ENCODE assay signal across 15 cellular contexts in genomic region chr15:42228036-42228435, GRCh38. TPM values are rescaled to one million over a fixed set of nuclear protein-coding genes. Genes with fewer than 3 reads are reported as not detected.
DNase-seq lines count a peak whose midpoint lies in the region; ATAC-seq and TF ChIP-seq lines count a peak whose summit lies in the region.
"Had no signal": no experiment of that assay in that cellular context is flagged by ENCODE, and none has a peak within 500 bp of the region (broad histone marks: within the 10 kb centered on the region; RNA-seq: fewer than 3 reads in every experiment).

No MANE protein-coding gene starts in this region.

- H3K27me3 Mint-ChIP-seq in activated T-cell treated with anti-CD3 and anti-CD28 coated beads, Interleukin-2, amount 50 U/mL, for 24 hours: no peaks in the 10 kb centered on the region
- no peaks in the 10 kb centered on the region for H3K27me3 Mint-ChIP-seq in activated T-cell treated with anti-CD3 and anti-CD28 coated beads, Interleukin-2, amount 50 U/mL, for 72 hours (ENCODE audit: low read depth)
- no peaks in the 10 kb centered on the region for H3K27me3 Mint-ChIP-seq in chondrocyte (ENCODE audit: low read depth)

- H3K27ac Mint-ChIP-seq in activated T-cell treated with anti-CD3 and anti-CD28 coated beads, Interleukin-2, amount 50 U/mL, for 24 hours: peak overlapping the region; percentile 12
- no peak overlapping the region for H3K27ac Mint-ChIP-seq in activated T-cell treated with anti-CD3 and anti-CD28 coated beads, Interleukin-2, amount 50 U/mL, for 72 hours
- H3K27ac Mint-ChIP-seq in chondrocyte (ENCODE audit: unreplicated experiment): no peak overlapping the region
- H3K27ac Mint-ChIP-seq: CD14-positive monocyte; CD8-positive, alpha-beta T cell had no signal

- no peak for TF ChIP-seq CTCF in chondrocyte (IDR thresholded peaks at IDR 0.05)
- no peak for TF ChIP-seq CTCF in adrenal gland (IDR thresholded peaks at IDR 0.05)

- H3K36me3 Mint-ChIP-seq in activated T-cell treated with anti-CD3 and anti-CD28 coated beads, Interleukin-2, amount 50 U/mL, for 24 hours (ENCODE audit: low read depth): peaks cover 95% of the 10 kb centered on the region
- H3K36me3 Mint-ChIP-seq in activated T-cell treated with anti-CD3 and anti-CD28 coated beads, Interleukin-2, amount 50 U/mL, for 72 hours (ENCODE audit: insufficient read depth in 2 of 2): peaks cover 3 to 11% of the 10 kb centered on the region in 2 donors
- peaks cover 27% of the 10 kb centered on the region for H3K36me3 Mint-ChIP-seq in chondrocyte (ENCODE audit: low read depth)

- no peak overlapping the region for H3K4me3 ChIP-seq in adrenal gland
- H3K4me3 ChIP-seq: HAP-1 had no signal

- H3K27me3 ChIP-seq in adrenal gland: no peaks in the 10 kb centered on the region

- no peak overlapping the region for H3K4me3 Mint-ChIP-seq in activated T-cell treated with anti-CD3 and anti-CD28 coated beads, Interleukin-2, amount 50 U/mL, for 24 hours
- H3K4me3 Mint-ChIP-seq in activated T-cell treated with anti-CD3 and anti-CD28 coated beads, Interleukin-2, amount 50 U/mL, for 72 hours: no peak overlapping the region
- H3K4me3 Mint-ChIP-seq in chondrocyte (ENCODE audit: unreplicated experiment): no peak overlapping the region
- H3K4me3 Mint-ChIP-seq: CD14-positive monocyte; CD8-positive, alpha-beta T cell had no signal

- no peak for DNase-seq in activated T-cell treated with anti-CD3 and anti-CD28 coated beads, Interleukin-2, amount 50 U/mL, for 24 hours
- DNase-seq in activated T-cell treated with anti-CD3 and anti-CD28 coated beads, Interleukin-2, amount 50 U/mL, for 72 hours: no peak
- DNase-seq in NCI-H526 treated with DMSO at 0.1 percent for 48 hours (lab: John Stamatoyannopoulos, UW): peak; percentile 88
- DNase-seq in left colon: no peak
- no peak for DNase-seq in chondrocyte (ENCODE audit: low spot score)
- DNase-seq in adrenal gland: no peak
- DNase-seq in NCI-H2227 treated with DMSO at 0.1 percent for 48 hours (lab: John Stamatoyannopoulos, UW): no peak
- DNase-seq: CD8-positive, alpha-beta T cell; COR-L47; DMS153; DMS79 treated with DMSO at 0.1 percent for 48 hours; EL had no signal

- H3K9me3 ChIP-seq in adrenal gland (replicated peaks in 1 of 3): no peaks in the 10 kb centered on the region
- H3K9me3 ChIP-seq: HAP-1 had no signal

- WGBS in adrenal gland, 4 donors: 45 to 67% (median 58%) methylated on average over 1 of the region's 1 CpG

- H3K36me3 ChIP-seq in adrenal gland (replicated peaks in 1 of 2): peaks cover 0 to 71% of the 10 kb centered on the region in 2 donors

- TF ChIP-seq POLR2A in adrenal gland (IDR thresholded peaks at IDR 0.05): no peak

- peaks cover 1% of the 10 kb centered on the region for H3K4me1 Mint-ChIP-seq in activated T-cell treated with anti-CD3 and anti-CD28 coated beads, Interleukin-2, amount 50 U/mL, for 24 hours (ENCODE audit: low read depth)
- no peaks in the 10 kb centered on the region for H3K4me1 Mint-ChIP-seq in activated T-cell treated with anti-CD3 and anti-CD28 coated beads, Interleukin-2, amount 50 U/mL, for 72 hours (ENCODE audit: low read depth)
- H3K4me1 Mint-ChIP-seq in chondrocyte (ENCODE audit: low read depth): no peaks in the 10 kb centered on the region
- H3K4me1 Mint-ChIP-seq: CD14-positive monocyte had no signal

- ATAC-seq in activated T-cell treated with anti-CD3 and anti-CD28 coated beads, Interleukin-2, amount 50 U/mL, for 72 hours (replicated peaks in 1 of 2): no peak
- ATAC-seq in left colon: peak; percentile 87
- ATAC-seq: CD8-positive, alpha-beta T cell had no signal

- H3K9me3 Mint-ChIP-seq in activated T-cell treated with anti-CD3 and anti-CD28 coated beads, Interleukin-2, amount 50 U/mL, for 24 hours: no peaks in the 10 kb centered on the region
- H3K9me3 Mint-ChIP-seq in activated T-cell treated with anti-CD3 and anti-CD28 coated beads, Interleukin-2, amount 50 U/mL, for 72 hours: no peaks in the 10 kb centered on the region
- no peaks in the 10 kb centered on the region for H3K9me3 Mint-ChIP-seq in chondrocyte (ENCODE audit: low read depth)
- H3K9me3 Mint-ChIP-seq: CD14-positive monocyte; CD8-positive, alpha-beta T cell had no signal

- no peaks in the 10 kb centered on the region for H3K4me1 ChIP-seq in adrenal gland (replicated peaks in 1 of 2)
- H3K4me1 ChIP-seq: HAP-1 had no signal

- H3K27ac ChIP-seq in adrenal gland: no peak overlapping the region
- H3K27ac ChIP-seq: 22Rv1 had no signal

- intact Hi-C loops in left colon (cut with DNase I, micrococcal nuclease): no loop called here
- intact Hi-C loops in adrenal gland (cut with DNase I): no loop called here

RNA-seq across cellular contexts. Expression of gene VPS39, which starts 19.9 kb away (rescaled TPM):
- total RNA-seq in activated T-cell treated with anti-CD3 and anti-CD28 coated beads, Interleukin-2, amount 50 U/mL, for 72 hours: 10 to 100 TPM; 79.8 to 95.3 TPM
- total RNA-seq in left colon: 10 to 100 TPM; 56.0 to 56.2 TPM
- 52.5 to 69.2 TPM (median 53.5 TPM) in 3 replicates for total RNA-seq in chondrocyte
- total RNA-seq in adrenal gland: 100 to 1,000 TPM in 2 of 8 donors, 10 to 100 TPM in 6; 47.3 to 159 (median 72.2) TPM
- polyA plus RNA-seq in adrenal gland: 10 to 100 TPM; 42.4 to 92.7 (median 72.7) TPM

RNA-seq across cellular contexts. Expression of gene GANC, which starts 45.0 kb away (rescaled TPM):
- total RNA-seq in activated T-cell treated with anti-CD3 and anti-CD28 coated beads, Interleukin-2, amount 50 U/mL, for 72 hours: 10 to 100 TPM; 27.3 to 34.1 TPM
- total RNA-seq in left colon: 10 to 100 TPM; 49.8 to 53.4 TPM
- 19.3 to 30.2 TPM (median 20.7 TPM) in 3 replicates for total RNA-seq in chondrocyte
- total RNA-seq in adrenal gland: 10 to 100 TPM; 10.3 to 37.2 (median 24.5) TPM
- polyA plus RNA-seq in adrenal gland: 10 to 100 TPM in 2 of 3 donors, 1 to 10 TPM in 1; 8.5 to 14.6 (median 12.6) TPM

RNA-seq across cellular contexts. Expression of gene TMEM87A, which starts 45.2 kb away (rescaled TPM):
- total RNA-seq in activated T-cell treated with anti-CD3 and anti-CD28 coated beads, Interleukin-2, amount 50 U/mL, for 72 hours: 10 to 100 TPM; 40.6 to 42.5 TPM
- total RNA-seq in left colon (100 to 1,000 TPM in 1 of 2 donors, 10 to 100 TPM in 1; 82.8 to 104 TPM), chondrocyte (47.8 to 49.5 TPM (median 48.4 TPM) in 3 replicates), adrenal gland (10 to 100 TPM; 20.8 to 55.9 (median 49.6) TPM)
- 10 to 100 TPM; 16.8 to 64.4 (median 20.1) TPM for polyA plus RNA-seq in adrenal gland
